Comparison of ENCODE assay signal across 13 cellular contexts in the genomic region with DNA sequence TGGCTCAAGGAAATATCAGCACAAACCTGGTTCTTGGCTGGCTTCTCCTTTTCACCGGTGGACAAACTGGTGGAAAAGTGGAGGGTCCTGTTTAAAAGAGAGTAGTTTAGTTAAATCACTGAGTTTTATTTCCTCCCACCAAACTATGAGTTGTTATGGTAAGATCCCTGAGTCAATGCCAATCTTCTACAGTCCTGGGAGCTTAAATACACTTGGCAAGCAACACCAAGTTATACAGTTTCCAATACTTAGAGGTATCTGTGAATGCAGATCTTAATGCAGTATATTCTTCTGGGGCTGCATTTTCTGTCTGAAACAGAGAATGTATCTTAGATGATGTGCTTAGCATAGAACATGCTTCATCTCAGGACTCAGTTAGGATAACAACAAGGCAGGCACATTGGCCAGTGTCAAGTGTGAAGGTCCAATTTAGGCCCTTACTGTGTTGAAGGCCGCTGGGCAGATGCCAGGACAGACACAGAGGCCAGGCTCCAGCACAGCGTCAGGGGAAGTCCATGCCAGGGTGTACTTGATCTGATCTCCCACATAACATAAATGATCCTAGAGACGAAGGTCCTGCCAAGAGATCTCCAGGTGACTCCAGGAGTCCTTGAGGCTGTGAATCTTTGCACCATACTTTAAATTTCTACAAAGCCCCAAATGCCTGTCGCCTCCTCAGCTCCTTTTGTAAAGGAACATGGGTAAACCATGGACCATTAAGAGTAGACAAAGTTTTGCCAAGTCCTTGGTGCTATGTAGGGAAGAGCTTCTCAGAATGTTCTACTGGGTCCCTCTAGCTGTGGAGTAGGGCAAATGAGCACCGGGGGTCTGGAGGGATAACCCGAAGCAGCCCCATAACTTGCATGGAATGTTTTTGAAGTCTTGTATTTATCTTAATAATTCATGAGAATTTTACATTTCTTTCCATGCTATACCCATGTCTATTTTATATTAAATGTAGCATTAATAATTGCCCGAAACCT.
A peak's percentile ranks its signal among the peaks of the same experiment; 100 is the strongest.
DNase-seq lines count a peak whose midpoint lies in the region; ATAC-seq, FAIRE-seq and TF ChIP-seq lines count a peak whose summit lies in the region.
"Had no signal": no experiment of that assay in that cellular context is flagged by ENCODE, and none has a peak within 500 bp of the region (broad histone marks: within the 10 kb centered on the region; RNA-seq: fewer than 3 reads in every experiment).

No MANE protein-coding gene starts in this region.

- TF ChIP-seq RAD21 in Ishikawa (IDR thresholded peaks at IDR 0.05; ENCODE audit: low read depth) = peak; percentile 23

- no peak for TF ChIP-seq EP300 in Ishikawa (IDR thresholded peaks at IDR 0.05; ENCODE audit: borderline replicate concordance)

- H3K27me3 ChIP-seq in BJ (ENCODE audit: control insufficient read depth, insufficient read depth, low read length) (no peaks in the 10 kb centered on the region), bronchial epithelial cell (ENCODE audit: control insufficient read depth, insufficient read depth, low read length) (no peaks in the 10 kb centered on the region)

- peak; percentile 83 for ATAC-seq in left lobe of liver
- ATAC-seq in GM18861 (IDR thresholded peaks at IDR 0.05; ENCODE audit: unreplicated experiment) = no peak
- ATAC-seq: activated T-helper 17 cell treated with anti-CD3 and anti-CD28 coated beads, Interleukin-2, amount 50 U/mL, for 72 hours had no signal

- FAIRE-seq in bronchial epithelial cell (lab: Jason Lieb, UNC) = peak; percentile 75

- DNase-seq in BJ (ENCODE audit: low read depth) (no peak), bronchial epithelial cell (ENCODE audit: low read depth) (no peak), left lobe of liver (ENCODE audit: low spot score) (peak; percentile 85), NCI-H146 (lab: John Stamatoyannopoulos, UW) (no peak), NCI-H1436 treated with DMSO at 0.1 percent for 48 hours (lab: John Stamatoyannopoulos, UW) (no peak), HK-2 (ENCODE audit: unreplicated experiment) (no peak)
- DNase-seq: CD4-positive, CD25-positive, alpha-beta regulatory T cell; effector CD4-positive, alpha-beta T cell; OCI-M1 had no signal

- POLR2A ChIA-PET in BJ (lab: Charles Lee) = no interaction called here

- no peak overlapping the region for H3K4me3 ChIP-seq in BJ (ENCODE audit: low read depth, low read length)
- H3K4me3 ChIP-seq in bronchial epithelial cell (ENCODE audit: low read depth, low read length) = no peak overlapping the region
- H3K4me3 ChIP-seq: prostate gland had no signal

- CTCF ChIA-PET in BJ (lab: Yijun Ruan, JAX) = interaction anchor here (1.5 to 5.2 kb wide), 4 partner anchors 10 to 116 kb away, joined by 8 to 26 read pairs (median 14); no protein-coding TSS in a partner anchor

- TF ChIP-seq CTCF in BJ (IDR thresholded peaks at IDR 0.05; ENCODE audit: insufficient read depth, low read depth, low read length) = peak; percentile 28; the same call in 1 of the 2 replicates
- peak; percentile 3 for TF ChIP-seq CTCF in bronchial epithelial cell (IDR thresholded peaks at IDR 0.05; ENCODE audit: insufficient read depth, low read length, severe bottlenecking)

- H3K36me3 ChIP-seq in BJ (ENCODE audit: control insufficient read depth, insufficient read depth, low read length) = no peaks in the 10 kb centered on the region
- H3K36me3 ChIP-seq in bronchial epithelial cell (ENCODE audit: control insufficient read depth, insufficient read depth, low read length) = no peaks in the 10 kb centered on the region
- H3K36me3 ChIP-seq: prostate gland had no signal

TF ChIP-seq in Ishikawa, 13 proteins besides CTCF, POLR2A, EP300 and RAD21:
- TF ChIP-seq ZBTB7A (IDR thresholded peaks at IDR 0.05; ENCODE audit: low read depth) (no peak), TCF12 (IDR thresholded peaks at IDR 0.05; ENCODE audit: low read depth) (no peak), CREB1 (IDR thresholded peaks at IDR 0.05; ENCODE audit: low read depth) (no peak), YY1 (IDR thresholded peaks at IDR 0.05; ENCODE audit: low read depth) (no peak), TEAD4 (IDR thresholded peaks at IDR 0.05) (no peak)
- TF ChIP-seq, protein P1, sequence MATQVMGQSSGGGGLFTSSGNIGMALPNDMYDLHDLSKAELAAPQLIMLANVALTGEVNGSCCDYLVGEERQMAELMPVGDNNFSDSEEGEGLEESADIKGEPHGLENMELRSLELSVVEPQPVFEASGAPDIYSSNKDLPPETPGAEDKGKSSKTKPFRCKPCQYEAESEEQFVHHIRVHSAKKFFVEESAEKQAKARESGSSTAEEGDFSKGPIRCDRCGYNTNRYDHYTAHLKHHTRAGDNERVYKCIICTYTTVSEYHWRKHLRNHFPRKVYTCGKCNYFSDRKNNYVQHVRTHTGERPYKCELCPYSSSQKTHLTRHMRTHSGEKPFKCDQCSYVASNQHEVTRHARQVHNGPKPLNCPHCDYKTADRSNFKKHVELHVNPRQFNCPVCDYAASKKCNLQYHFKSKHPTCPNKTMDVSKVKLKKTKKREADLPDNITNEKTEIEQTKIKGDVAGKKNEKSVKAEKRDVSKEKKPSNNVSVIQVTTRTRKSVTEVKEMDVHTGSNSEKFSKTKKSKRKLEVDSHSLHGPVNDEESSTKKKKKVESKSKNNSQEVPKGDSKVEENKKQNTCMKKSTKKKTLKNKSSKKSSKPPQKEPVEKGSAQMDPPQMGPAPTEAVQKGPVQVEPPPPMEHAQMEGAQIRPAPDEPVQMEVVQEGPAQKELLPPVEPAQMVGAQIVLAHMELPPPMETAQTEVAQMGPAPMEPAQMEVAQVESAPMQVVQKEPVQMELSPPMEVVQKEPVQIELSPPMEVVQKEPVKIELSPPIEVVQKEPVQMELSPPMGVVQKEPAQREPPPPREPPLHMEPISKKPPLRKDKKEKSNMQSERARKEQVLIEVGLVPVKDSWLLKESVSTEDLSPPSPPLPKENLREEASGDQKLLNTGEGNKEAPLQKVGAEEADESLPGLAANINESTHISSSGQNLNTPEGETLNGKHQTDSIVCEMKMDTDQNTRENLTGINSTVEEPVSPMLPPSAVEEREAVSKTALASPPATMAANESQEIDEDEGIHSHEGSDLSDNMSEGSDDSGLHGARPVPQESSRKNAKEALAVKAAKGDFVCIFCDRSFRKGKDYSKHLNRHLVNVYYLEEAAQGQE (IDR thresholded peaks at IDR 0.05; ENCODE audit: low read depth) = no peak
- TF ChIP-seq, protein P2, sequence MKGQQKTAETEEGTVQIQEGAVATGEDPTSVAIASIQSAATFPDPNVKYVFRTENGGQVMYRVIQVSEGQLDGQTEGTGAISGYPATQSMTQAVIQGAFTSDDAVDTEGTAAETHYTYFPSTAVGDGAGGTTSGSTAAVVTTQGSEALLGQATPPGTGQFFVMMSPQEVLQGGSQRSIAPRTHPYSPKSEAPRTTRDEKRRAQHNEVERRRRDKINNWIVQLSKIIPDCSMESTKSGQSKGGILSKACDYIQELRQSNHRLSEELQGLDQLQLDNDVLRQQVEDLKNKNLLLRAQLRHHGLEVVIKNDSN (IDR thresholded peaks at IDR 0.05) = no peak
